3 cellular contexts compared by ENCODE assay signal in the genomic region with DNA sequence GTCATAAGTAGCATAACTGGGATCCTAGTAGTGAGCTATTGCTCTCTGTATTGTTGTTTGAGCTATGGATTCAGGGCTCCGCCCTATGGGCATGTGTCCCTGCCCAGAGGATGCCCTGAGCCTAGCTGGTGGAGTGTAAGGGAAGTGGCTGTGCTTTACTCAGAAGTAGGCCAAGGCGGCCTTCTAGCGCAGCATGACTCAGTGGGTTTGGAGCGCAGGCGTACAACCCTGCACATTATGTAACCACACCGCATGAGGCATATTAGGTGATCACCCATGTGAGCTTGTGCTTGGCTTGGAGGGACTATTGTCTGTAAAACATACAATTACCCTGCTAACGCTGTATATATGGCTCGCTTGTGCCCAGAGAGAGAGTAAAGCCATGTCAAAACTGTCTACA.
TF ChIP-seq lines count a peak whose summit lies in the region.

No MANE protein-coding gene starts in this region.

TF ChIP-seq in HEK293, 187 proteins besides CTCF, POLR2A, EP300 and RAD21 (continues in another document):
- no peak for TF ChIP-seq ZNF664 (tag by site-specific recombination; IDR thresholded peaks at IDR 0.05)
- TF ChIP-seq BCL6B (tag by site-specific recombination; IDR thresholded peaks at IDR 0.05) = no peak
- TF ChIP-seq SETDB1 (IDR thresholded peaks at IDR 0.05; ENCODE audit: insufficient read length, low read length) = peak; percentile 68
- TF ChIP-seq ZSCAN16 (tag by site-specific recombination; IDR thresholded peaks at IDR 0.05) = no peak
- no peak for TF ChIP-seq ZNF341 (tag by site-specific recombination; IDR thresholded peaks at IDR 0.05; ENCODE audit: low read depth)
- no peak for TF ChIP-seq ZNF785 (tag by site-specific recombination; IDR thresholded peaks at IDR 0.05)
- no peak for TF ChIP-seq ZNF354C (tag by site-specific recombination; IDR thresholded peaks at IDR 0.05; ENCODE audit: borderline replicate concordance, low read depth)
- TF ChIP-seq, protein P1, sequence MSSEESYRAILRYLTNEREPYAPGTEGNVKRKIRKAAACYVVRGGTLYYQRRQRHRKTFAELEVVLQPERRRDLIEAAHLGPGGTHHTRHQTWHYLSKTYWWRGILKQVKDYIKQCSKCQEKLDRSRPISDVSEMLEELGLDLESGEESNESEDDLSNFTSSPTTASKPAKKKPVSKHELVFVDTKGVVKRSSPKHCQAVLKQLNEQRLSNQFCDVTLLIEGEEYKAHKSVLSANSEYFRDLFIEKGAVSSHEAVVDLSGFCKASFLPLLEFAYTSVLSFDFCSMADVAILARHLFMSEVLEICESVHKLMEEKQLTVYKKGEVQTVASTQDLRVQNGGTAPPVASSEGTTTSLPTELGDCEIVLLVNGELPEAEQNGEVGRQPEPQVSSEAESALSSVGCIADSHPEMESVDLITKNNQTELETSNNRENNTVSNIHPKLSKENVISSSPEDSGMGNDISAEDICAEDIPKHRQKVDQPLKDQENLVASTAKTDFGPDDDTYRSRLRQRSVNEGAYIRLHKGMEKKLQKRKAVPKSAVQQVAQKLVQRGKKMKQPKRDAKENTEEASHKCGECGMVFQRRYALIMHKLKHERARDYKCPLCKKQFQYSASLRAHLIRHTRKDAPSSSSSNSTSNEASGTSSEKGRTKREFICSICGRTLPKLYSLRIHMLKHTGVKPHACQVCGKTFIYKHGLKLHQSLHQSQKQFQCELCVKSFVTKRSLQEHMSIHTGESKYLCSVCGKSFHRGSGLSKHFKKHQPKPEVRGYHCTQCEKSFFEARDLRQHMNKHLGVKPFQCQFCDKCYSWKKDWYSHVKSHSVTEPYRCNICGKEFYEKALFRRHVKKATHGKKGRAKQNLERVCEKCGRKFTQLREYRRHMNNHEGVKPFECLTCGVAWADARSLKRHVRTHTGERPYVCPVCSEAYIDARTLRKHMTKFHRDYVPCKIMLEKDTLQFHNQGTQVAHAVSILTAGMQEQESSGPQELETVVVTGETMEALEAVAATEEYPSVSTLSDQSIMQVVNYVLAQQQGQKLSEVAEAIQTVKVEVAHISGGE (tag by site-specific recombination; conservative IDR thresholded peaks at IDR 0.05; ENCODE audit: low read depth) = no peak
- TF ChIP-seq WT1 (tag by site-specific recombination; IDR thresholded peaks at IDR 0.05) = no peak
- TF ChIP-seq ZNF585B (tag by site-specific recombination; IDR thresholded peaks at IDR 0.05) = peak; percentile 36; the same call in 1 of the 2 replicates
- TF ChIP-seq ZNF776 (tag by site-specific recombination; IDR thresholded peaks at IDR 0.05; ENCODE audit: borderline replicate concordance) = no peak
- no peak for TF ChIP-seq ZNF248 (tag by site-specific recombination; IDR thresholded peaks at IDR 0.05)
- no peak for TF ChIP-seq ZNF768 (tag by site-specific recombination; IDR thresholded peaks at IDR 0.05)
- peak; percentile 85; the same call in 1 of the 2 replicates for TF ChIP-seq TRIM28 (IDR thresholded peaks at IDR 0.05; ENCODE audit: borderline replicate concordance, low read length)
- TF ChIP-seq, protein P2, sequence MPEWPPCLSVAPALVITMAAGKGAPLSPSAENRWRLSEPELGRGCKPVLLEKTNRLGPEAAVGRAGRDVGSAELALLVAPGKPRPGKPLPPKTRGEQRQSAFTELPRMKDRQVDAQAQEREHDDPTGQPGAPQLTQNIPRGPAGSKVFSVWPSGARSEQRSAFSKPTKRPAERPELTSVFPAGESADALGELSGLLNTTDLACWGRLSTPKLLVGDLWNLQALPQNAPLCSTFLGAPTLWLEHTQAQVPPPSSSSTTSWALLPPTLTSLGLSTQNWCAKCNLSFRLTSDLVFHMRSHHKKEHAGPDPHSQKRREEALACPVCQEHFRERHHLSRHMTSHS (tag by site-specific recombination; IDR thresholded peaks at IDR 0.05) = no peak
- no peak for TF ChIP-seq ZNF138 (tag by site-specific recombination; IDR thresholded peaks at IDR 0.05; ENCODE audit: borderline replicate concordance)

TF ChIP-seq in IMR-90, 13 proteins besides CTCF, POLR2A, EP300 and RAD21:
- no peak for TF ChIP-seq BHLHE40 (IDR thresholded peaks at IDR 0.05; ENCODE audit: low read depth, low read length)
- no peak for TF ChIP-seq MAZ (IDR thresholded peaks at IDR 0.05; ENCODE audit: borderline replicate concordance, low read depth, low read length)
- no peak for TF ChIP-seq MXI1 (IDR thresholded peaks at IDR 0.05; ENCODE audit: borderline replicate concordance, low read depth, low read length)
- no peak for TF ChIP-seq RFX5 (IDR thresholded peaks at IDR 0.05; ENCODE audit: low read depth, low read length)
- no peak for TF ChIP-seq CHD1 (IDR thresholded peaks at IDR 0.05; ENCODE audit: low read depth, low read length)
- no peak for TF ChIP-seq CEBPB (IDR thresholded peaks at IDR 0.05; ENCODE audit: low read depth, low read length)
- TF ChIP-seq RCOR1 (IDR thresholded peaks at IDR 0.05; ENCODE audit: insufficient replicate concordance, low read length) = no peak
- TF ChIP-seq, protein P3, sequence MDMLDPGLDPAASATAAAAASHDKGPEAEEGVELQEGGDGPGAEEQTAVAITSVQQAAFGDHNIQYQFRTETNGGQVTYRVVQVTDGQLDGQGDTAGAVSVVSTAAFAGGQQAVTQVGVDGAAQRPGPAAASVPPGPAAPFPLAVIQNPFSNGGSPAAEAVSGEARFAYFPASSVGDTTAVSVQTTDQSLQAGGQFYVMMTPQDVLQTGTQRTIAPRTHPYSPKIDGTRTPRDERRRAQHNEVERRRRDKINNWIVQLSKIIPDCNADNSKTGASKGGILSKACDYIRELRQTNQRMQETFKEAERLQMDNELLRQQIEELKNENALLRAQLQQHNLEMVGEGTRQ (IDR thresholded peaks at IDR 0.05; ENCODE audit: low read depth, low read length) = no peak
- no peak for TF ChIP-seq FOS (IDR thresholded peaks at IDR 0.05; ENCODE audit: low read depth, low read length)

TF ChIP-seq in HEK293T, 16 proteins besides CTCF, POLR2A, EP300 and RAD21:
- TF ChIP-seq SUZ12 (IDR thresholded peaks at IDR 0.05) (no peak), SP1 (IDR thresholded peaks at IDR 0.05) (no peak), ARNT (IDR thresholded peaks at IDR 0.05) (no peak), PKNOX1 (IDR thresholded peaks at IDR 0.05) (no peak), L3MBTL2 (conservative IDR thresholded peaks at IDR 0.05) (no peak), CTBP1 (IDR thresholded peaks at IDR 0.05; ENCODE audit: borderline replicate concordance) (no peak), ELF4 (IDR thresholded peaks at IDR 0.05) (no peak), ZNF384 (IDR thresholded peaks at IDR 0.05) (no peak), FOXM1 (IDR thresholded peaks at IDR 0.05; ENCODE audit: borderline replicate concordance) (no peak), TARDBP (IDR thresholded peaks at IDR 0.05) (no peak), FOXA1 (IDR thresholded peaks at IDR 0.05) (no peak), FOXK2 (IDR thresholded peaks at IDR 0.05) (no peak)
